ENCODE assay signal across 24 cellular contexts in the genomic region with DNA sequence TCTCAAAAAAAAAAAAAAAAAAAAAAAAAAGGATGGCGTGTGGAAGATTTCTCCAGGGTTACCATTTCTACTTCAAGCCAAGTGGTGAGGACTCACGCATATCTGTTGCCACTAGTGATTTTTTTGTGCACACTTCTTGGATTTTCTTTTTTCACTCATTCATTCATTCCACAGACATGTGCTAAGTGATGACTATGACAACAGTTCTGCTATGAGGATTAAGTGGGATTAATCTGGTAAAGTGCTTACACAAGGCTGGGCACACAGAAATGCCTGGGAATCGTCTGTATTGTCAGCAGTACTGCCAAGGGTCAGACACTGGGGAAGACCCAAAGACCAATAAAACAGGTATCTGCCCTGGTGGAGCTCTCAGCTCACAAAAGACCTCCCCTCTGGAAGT. TPM values are rescaled to one million over a fixed set of nuclear protein-coding genes. Genes with fewer than 3 reads are reported as not detected.
DNase-seq lines count a peak whose midpoint lies in the region; ATAC-seq and TF ChIP-seq lines count a peak whose summit lies in the region.
"Had no signal": no experiment of that assay in that cellular context is flagged by ENCODE, and none has a peak within 500 bp of the region (broad histone marks: within the 10 kb centered on the region; RNA-seq: fewer than 3 reads in every experiment).

No MANE protein-coding gene starts in this region.

- intact Hi-C loops in sigmoid colon (cut with DNase I), result no loop called here

- WGBS in sigmoid colon, 2 donors, result 67 to 77% methylated on average over 3 of the region's 3 CpGs

- H3K4me3 ChIP-seq in AG10803 (ENCODE audit: low read length) (no peak overlapping the region), fibroblast of the aortic adventitia (ENCODE audit: low read depth, low read length) (no peak overlapping the region), sigmoid colon (no peak overlapping the region)
- H3K4me3 ChIP-seq: BLaER1 treated with 17β-estradiol and CSF1 and Interleukin-3, amounts not matched to agents 10 nM and 100 nM; MG63; Peyer's patch; SJSA1 had no signal

- peaks cover 10% of the 10 kb centered on the region for H3K4me1 Mint-ChIP-seq in WTC11
- H3K4me1 Mint-ChIP-seq: IgD-negative memory B cell had no signal

- no peak for TF ChIP-seq CTCF in AG10803 (conservative IDR thresholded peaks at IDR 0.05; ENCODE audit: low read length)
- TF ChIP-seq CTCF in WTC11 (IDR thresholded peaks at IDR 0.05), result no peak
- TF ChIP-seq CTCF in fibroblast of the aortic adventitia (IDR thresholded peaks at IDR 0.05; ENCODE audit: insufficient read depth, low read length), result no peak
- no peak for TF ChIP-seq CTCF in sigmoid colon (IDR thresholded peaks at IDR 0.05)

- H3K9me3 ChIP-seq in sigmoid colon, result peaks cover 0 to 4% (median 0%) of the 10 kb centered on the region in 4 donors
- H3K9me3 ChIP-seq: Peyer's patch, SJSA1 had no signal

- DNase-seq in AG10803 (ENCODE audit: low read depth) (peak; percentile 75), WTC11 (ENCODE audit: low spot score) (no peak), fibroblast of the aortic adventitia (ENCODE audit: low read depth) (peak; percentile 29), sigmoid colon (no peak), UCSD-AML1 (lab: John Stamatoyannopoulos, UW; ENCODE audit: unreplicated experiment) (no peak)
- DNase-seq: 8988T; CD8-positive, alpha-beta T cell; DMS53; Kasumi-1; MG63; NCI-H1092; NCI-H1436 treated with DMSO at 0.1 percent for 48 hours; NCI-H2029; NCI-H2171 treated with DMSO at 0.1 percent for 48 hours; NCI-H446; NCI-H526 treated with DMSO at 0.1 percent for 48 hours; NK-92 treated with Interleukin-12 subunit alpha and Interleukin-12 subunit beta, amount 100 ng/mL, for 24 hours; Peyer's patch had no signal

- H3K27ac ChIP-seq in sigmoid colon, result peak overlapping the region; percentile 78 to 86 (median 82)
- H3K27ac ChIP-seq: BLaER1 treated with 17β-estradiol and CSF1 and Interleukin-3, amounts not matched to agents 10 nM and 100 nM; SJSA1 had no signal

- peaks cover 14% of the 10 kb centered on the region for H3K9me3 Mint-ChIP-seq in WTC11

- H3K4me1 ChIP-seq in sigmoid colon, result peaks cover 0 to 31% (median 28%) of the 10 kb centered on the region in 4 donors
- H3K4me1 ChIP-seq: Peyer's patch had no signal

- H3K36me3 ChIP-seq in sigmoid colon, result no peaks in the 10 kb centered on the region
- H3K36me3 ChIP-seq: BLaER1 treated with 17β-estradiol and CSF1 and Interleukin-3, amounts not matched to agents 10 nM and 100 nM; MG63; Peyer's patch; SJSA1 had no signal

- TF ChIP-seq POLR2A in sigmoid colon (IDR thresholded peaks at IDR 0.05), result no peak

- H3K27me3 ChIP-seq in sigmoid colon, result no peaks in the 10 kb centered on the region
- H3K27me3 ChIP-seq: BLaER1 treated with 17β-estradiol and CSF1 and Interleukin-3, amounts not matched to agents 10 nM and 100 nM; MG63; Peyer's patch; SJSA1 had no signal

- peaks cover 6% of the 10 kb centered on the region for H3K27me3 Mint-ChIP-seq in WTC11 (ENCODE audit: low read depth)

- H3K4me3 Mint-ChIP-seq in WTC11, result peak overlapping the region; percentile 90; the same call in 1 of the 2 replicates
- H3K4me3 Mint-ChIP-seq: CD8-positive, alpha-beta T cell; IgD-negative memory B cell had no signal

- peaks cover 7% of the 10 kb centered on the region; the same call in 1 of the 2 replicates for H3K36me3 Mint-ChIP-seq in WTC11
- H3K36me3 Mint-ChIP-seq: CD8-positive, alpha-beta T cell; IgD-negative memory B cell had no signal

- TF ChIP-seq EP300 in sigmoid colon (IDR thresholded peaks at IDR 0.05), result no peak

- CTCF ChIA-PET in WTC11 (lab: Charles Lee), result interaction anchor here (1.2 to 1.8 kb wide), 6 partner anchors 14 to 108 kb away, joined by 3 to 8 read pairs (median 4); no protein-coding TSS in a partner anchor

- ATAC-seq in WTC11 (no peak), HG03280 (IDR thresholded peaks at IDR 0.05; ENCODE audit: unreplicated experiment) (no peak), SK-N-SH treated with all-trans-retinoic acid at 6 μM for 48 hours (no peak), GM18519 (IDR thresholded peaks at IDR 0.05; ENCODE audit: low FRiP score, unreplicated experiment) (no peak)
- ATAC-seq: CD8-positive, alpha-beta T cell had no signal

- H3K27ac Mint-ChIP-seq in WTC11, result no peak overlapping the region
- H3K27ac Mint-ChIP-seq: CD8-positive, alpha-beta T cell; IgD-negative memory B cell had no signal

- POLR2A ChIA-PET in WTC11 (lab: Charles Lee), result no interaction called here

TF ChIP-seq in WTC11, 78 proteins besides CTCF, POLR2A, EP300 and RAD21:
- TF ChIP-seq, protein P1, sequence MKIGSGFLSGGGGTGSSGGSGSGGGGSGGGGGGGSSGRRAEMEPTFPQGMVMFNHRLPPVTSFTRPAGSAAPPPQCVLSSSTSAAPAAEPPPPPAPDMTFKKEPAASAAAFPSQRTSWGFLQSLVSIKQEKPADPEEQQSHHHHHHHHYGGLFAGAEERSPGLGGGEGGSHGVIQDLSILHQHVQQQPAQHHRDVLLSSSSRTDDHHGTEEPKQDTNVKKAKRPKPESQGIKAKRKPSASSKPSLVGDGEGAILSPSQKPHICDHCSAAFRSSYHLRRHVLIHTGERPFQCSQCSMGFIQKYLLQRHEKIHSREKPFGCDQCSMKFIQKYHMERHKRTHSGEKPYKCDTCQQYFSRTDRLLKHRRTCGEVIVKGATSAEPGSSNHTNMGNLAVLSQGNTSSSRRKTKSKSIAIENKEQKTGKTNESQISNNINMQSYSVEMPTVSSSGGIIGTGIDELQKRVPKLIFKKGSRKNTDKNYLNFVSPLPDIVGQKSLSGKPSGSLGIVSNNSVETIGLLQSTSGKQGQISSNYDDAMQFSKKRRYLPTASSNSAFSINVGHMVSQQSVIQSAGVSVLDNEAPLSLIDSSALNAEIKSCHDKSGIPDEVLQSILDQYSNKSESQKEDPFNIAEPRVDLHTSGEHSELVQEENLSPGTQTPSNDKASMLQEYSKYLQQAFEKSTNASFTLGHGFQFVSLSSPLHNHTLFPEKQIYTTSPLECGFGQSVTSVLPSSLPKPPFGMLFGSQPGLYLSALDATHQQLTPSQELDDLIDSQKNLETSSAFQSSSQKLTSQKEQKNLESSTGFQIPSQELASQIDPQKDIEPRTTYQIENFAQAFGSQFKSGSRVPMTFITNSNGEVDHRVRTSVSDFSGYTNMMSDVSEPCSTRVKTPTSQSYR (CRISPR knock-in tag; IDR thresholded peaks at IDR 0.05), result no peak
- TF ChIP-seq ZNF423 (CRISPR knock-in tag; IDR thresholded peaks at IDR 0.05), result no peak

TF ChIP-seq in SK-N-SH treated with all-trans-retinoic acid at 6 μM for 48 hours, 23 proteins besides CTCF, POLR2A, EP300 and RAD21 (continues in another document):
- TF ChIP-seq, protein P2, sequence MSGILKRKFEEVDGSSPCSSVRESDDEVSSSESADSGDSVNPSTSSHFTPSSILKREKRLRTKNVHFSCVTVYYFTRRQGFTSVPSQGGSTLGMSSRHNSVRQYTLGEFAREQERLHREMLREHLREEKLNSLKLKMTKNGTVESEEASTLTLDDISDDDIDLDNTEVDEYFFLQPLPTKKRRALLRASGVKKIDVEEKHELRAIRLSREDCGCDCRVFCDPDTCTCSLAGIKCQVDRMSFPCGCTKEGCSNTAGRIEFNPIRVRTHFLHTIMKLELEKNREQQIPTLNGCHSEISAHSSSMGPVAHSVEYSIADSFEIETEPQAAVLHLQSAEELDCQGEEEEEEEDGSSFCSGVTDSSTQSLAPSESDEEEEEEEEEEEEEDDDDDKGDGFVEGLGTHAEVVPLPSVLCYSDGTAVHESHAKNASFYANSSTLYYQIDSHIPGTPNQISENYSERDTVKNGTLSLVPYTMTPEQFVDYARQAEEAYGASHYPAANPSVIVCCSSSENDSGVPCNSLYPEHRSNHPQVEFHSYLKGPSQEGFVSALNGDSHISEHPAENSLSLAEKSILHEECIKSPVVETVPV (CRISPR knock-in tag; IDR thresholded peaks at IDR 0.05), result no peak
- TF ChIP-seq ZNF70 (CRISPR knock-in tag; IDR thresholded peaks at IDR 0.05), result no peak
- no peak for TF ChIP-seq GLIS3 (CRISPR knock-in tag; IDR thresholded peaks at IDR 0.05)
- TF ChIP-seq TOX (CRISPR knock-in tag; IDR thresholded peaks at IDR 0.05; ENCODE audit: borderline replicate concordance), result no peak
- TF ChIP-seq CSDC2 (CRISPR knock-in tag; IDR thresholded peaks at IDR 0.05), result no peak
- no peak for TF ChIP-seq ZC3H10 (CRISPR knock-in tag; IDR thresholded peaks at IDR 0.05)
- TF ChIP-seq SNAI2 (CRISPR knock-in tag; IDR thresholded peaks at IDR 0.05), result no peak
- no peak for TF ChIP-seq BACH2 (CRISPR knock-in tag; IDR thresholded peaks at IDR 0.05; ENCODE audit: borderline replicate concordance)
- TF ChIP-seq, protein P3, sequence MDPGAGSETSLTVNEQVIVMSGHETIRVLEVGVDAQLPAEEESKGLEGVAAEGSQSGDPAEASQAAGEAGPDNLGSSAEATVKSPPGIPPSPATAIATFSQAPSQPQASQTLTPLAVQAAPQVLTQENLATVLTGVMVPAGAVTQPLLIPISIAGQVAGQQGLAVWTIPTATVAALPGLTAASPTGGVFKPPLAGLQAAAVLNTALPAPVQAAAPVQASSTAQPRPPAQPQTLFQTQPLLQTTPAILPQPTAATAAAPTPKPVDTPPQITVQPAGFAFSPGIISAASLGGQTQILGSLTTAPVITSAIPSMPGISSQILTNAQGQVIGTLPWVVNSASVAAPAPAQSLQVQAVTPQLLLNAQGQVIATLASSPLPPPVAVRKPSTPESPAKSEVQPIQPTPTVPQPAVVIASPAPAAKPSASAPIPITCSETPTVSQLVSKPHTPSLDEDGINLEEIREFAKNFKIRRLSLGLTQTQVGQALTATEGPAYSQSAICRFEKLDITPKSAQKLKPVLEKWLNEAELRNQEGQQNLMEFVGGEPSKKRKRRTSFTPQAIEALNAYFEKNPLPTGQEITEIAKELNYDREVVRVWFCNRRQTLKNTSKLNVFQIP (CRISPR knock-in tag; IDR thresholded peaks at IDR 0.05; ENCODE audit: borderline replicate concordance, low read depth), result no peak
- TF ChIP-seq ZNF8 (CRISPR knock-in tag; IDR thresholded peaks at IDR 0.05), result no peak
- no peak for TF ChIP-seq ESRRG (CRISPR knock-in tag; IDR thresholded peaks at IDR 0.05)

RNA-seq across cellular contexts. Expression of a gene that starts 6.3 kb away (rescaled TPM):
- total RNA-seq in WTC11 (2021) (not detected in 3 replicates), fibroblast of the aortic adventitia (ENCODE audit: low replicate concordance) (not detected in 2 replicates), sigmoid colon (not detected)
- polyA plus RNA-seq in sigmoid colon, result not detected
- total RNA-seq: CD8-positive, alpha-beta T cell; Peyer's patch; SJSA1 had no signal
- polyA plus RNA-seq: IgD-negative memory B cell had no signal

RNA-seq across cellular contexts. Expression of a gene that starts 9.9 kb away (rescaled TPM):
- total RNA-seq in WTC11 (2021) (47.4 to 51.0 TPM (median 49.5 TPM) in 3 replicates), fibroblast of the aortic adventitia (ENCODE audit: low replicate concordance) (9.9 and 15.7 TPM in 2 replicates), sigmoid colon (10 to 100 TPM; 19.9 to 53.7 (median 23.7) TPM)
- 1 to 10 TPM in 2 of 3 donors, not detected in 1; 2.4 to 2.8 TPM for polyA plus RNA-seq in sigmoid colon

RNA-seq across cellular contexts. Expression of a gene that starts 42.7 kb away (rescaled TPM):
- total RNA-seq in WTC11 (2021) (150 to 163 TPM (median 159 TPM) in 3 replicates), fibroblast of the aortic adventitia (ENCODE audit: low replicate concordance) (624 and 625 TPM in 2 replicates), sigmoid colon (100 to 1,000 TPM; 153 to 250 (median 198) TPM)
- polyA plus RNA-seq in sigmoid colon, result 10 to 100 TPM; 14.4 to 38.7 (median 23.1) TPM

RNA-seq across cellular contexts. Expression of a gene that starts 48.4 kb away (rescaled TPM):
- 6.3 to 8.0 TPM (median 6.8 TPM) in 3 replicates for total RNA-seq in WTC11 (2021)
- 43.7 and 193 TPM in 2 replicates for total RNA-seq in fibroblast of the aortic adventitia (ENCODE audit: low replicate concordance)
- total RNA-seq in sigmoid colon, result 100 to 1,000 TPM in 3 of 4 donors, 10 to 100 TPM in 1; 95.3 to 489 (median 242) TPM
- 10 to 100 TPM in 1 of 3 donors, 1 to 10 TPM in 1, under 1 TPM in 1; 0.69 to 12.6 (median 5.4) TPM for polyA plus RNA-seq in sigmoid colon
- polyA plus RNA-seq: IgD-negative memory B cell had no signal

Comparison
In these comparisons a context has a peak if more than half of its experiments do, and no peak if none do; other contexts are left out.
1. DNase-seq: peak in AG10803 (single experiment) and fibroblast of the aortic adventitia (single experiment); none in WTC11 (single experiment), sigmoid colon (single experiment) and UCSD-AML1 (single experiment).